ENCODE assay signal across 8 cellular contexts in genomic region chr12:110531741-110532333, GRCh38. TPM values are rescaled to one million over a fixed set of nuclear protein-coding genes. Genes with fewer than 3 reads are reported as not detected.
DNase-seq lines count a peak whose midpoint lies in the region; ATAC-seq, FAIRE-seq and TF ChIP-seq lines count a peak whose summit lies in the region.

No MANE protein-coding gene starts in this region.

- no peak overlapping the region for H4K5ac ChIP-seq in IMR-90 (ENCODE audit: low read depth, low read length)

- H3K14ac ChIP-seq in IMR-90 (replicated peaks; ENCODE audit: low read depth, low read length): no peak overlapping the region

- POLR2A ChIA-PET in IMR-90 (lab: Charles Lee; ENCODE audit: unreplicated experiment): no interaction called here

- H3K9me3 ChIP-seq in IMR-90 (ENCODE audit: control insufficient read depth, insufficient read depth, low read length): no peaks in the 10 kb centered on the region

- dilution Hi-C loops in IMR-90 (cut with HindIII; ENCODE audit: low sequenced_read_pairs, unreplicated experiment): no loop called here

- no peak overlapping the region for H3K27ac ChIP-seq in IMR-90 (ENCODE audit: insufficient read depth, low read length)

- no peak overlapping the region for H3K9ac ChIP-seq in IMR-90 (ENCODE audit: low read depth, low read length)

- no peak overlapping the region for H2BK120ac ChIP-seq in IMR-90 (ENCODE audit: low read depth, low read length)

- DNase-seq in GM12892 (ENCODE audit: insufficient read length) (peak; percentile 23), IMR-90 (peak; percentile 53), fibroblast of mammary gland (ENCODE audit: low read depth) (peak; percentile 82), ureter (ENCODE audit: low spot score) (no peak), DMS53 (lab: John Stamatoyannopoulos, UW) (no peak), NCI-H446 (lab: John Stamatoyannopoulos, UW) (no peak)
- no peak for DNase-seq in stimulated activated naive CD4-positive, alpha-beta T cell (lab: John Stamatoyannopoulos, UW)

- peaks cover 8% of the 10 kb centered on the region for H3K36me3 ChIP-seq in IMR-90 (ENCODE audit: control insufficient read depth, insufficient read depth, low read length)

- peaks cover 10% of the 10 kb centered on the region for H3K4me1 ChIP-seq in IMR-90 (ENCODE audit: control insufficient read depth, insufficient read depth, low read length)

- no peak overlapping the region for H2BK20ac ChIP-seq in IMR-90 (ENCODE audit: low read depth, low read length)

- H3K9me1 ChIP-seq in IMR-90 (ENCODE audit: insufficient read depth, low read length): peaks cover 6% of the 10 kb centered on the region

- H4K91ac ChIP-seq in IMR-90 (ENCODE audit: insufficient read depth, low read depth, low read length): no peak overlapping the region

- no CpG with 5 or more reads among the region's 2 CpGs for WGBS in IMR-90 (ENCODE audit: extremely low coverage in 2 of 2, insufficient read length in 1 of 2), 2 experiments

- H3K4ac ChIP-seq in IMR-90 (ENCODE audit: low read depth, low read length): no peak overlapping the region

- no peak overlapping the region for H2AFZ ChIP-seq in IMR-90 (replicated peaks; ENCODE audit: low read length, poor library complexity)

- H2BK5ac ChIP-seq in IMR-90 (ENCODE audit: low read depth, low read length, poor library complexity, severe bottlenecking): no peak overlapping the region

- FAIRE-seq in GM12892 (lab: Jason Lieb, UNC): peak; percentile 98

- TF ChIP-seq RAD21 in IMR-90 (IDR thresholded peaks at IDR 0.05; ENCODE audit: low read length): no peak

- no peak overlapping the region for H2AK9ac ChIP-seq in IMR-90 (replicated peaks; ENCODE audit: low read depth, low read length, poor library complexity)

- no peak overlapping the region; the same call in 1 of the 2 replicates for H3K18ac ChIP-seq in IMR-90 (ENCODE audit: low read depth, low read length)

- peaks cover 8% of the 10 kb centered on the region; the same call in 1 of the 2 replicates for H4K20me1 ChIP-seq in IMR-90 (ENCODE audit: insufficient read depth, low read length)

- TF ChIP-seq CTCF in IMR-90 (conservative IDR thresholded peaks at IDR 0.05; ENCODE audit: low read depth, low read length): no peak
- no peak for TF ChIP-seq CTCF in fibroblast of mammary gland (conservative IDR thresholded peaks at IDR 0.05; ENCODE audit: control insufficient read depth, insufficient read depth, low read depth, low read length)

- no peaks in the 10 kb centered on the region for H3K27me3 ChIP-seq in IMR-90 (ENCODE audit: control insufficient read depth, insufficient read depth, low read length)

- H3K56ac ChIP-seq in IMR-90 (ENCODE audit: extremely low read depth, insufficient read depth, low read length): no peak overlapping the region

- intact Hi-C loops in IMR-90 (cut with micrococcal nuclease): no loop called here

- CTCF ChIA-PET in IMR-90 (lab: Yijun Ruan, JAX): no interaction called here

- TF ChIP-seq POLR2A in GM12892 (IDR thresholded peaks at IDR 0.05; ENCODE audit: low read depth, low read length) (no peak; the same call in 1 of the 2 replicates), IMR-90 (IDR thresholded peaks at IDR 0.05; ENCODE audit: low read depth, low read length) (no peak)

- no peak overlapping the region; the same call in 2 of the 3 replicates for H2BK15ac ChIP-seq in IMR-90 (ENCODE audit: low read depth, low read length)

- peak; percentile 71 for ATAC-seq in GM21526 (IDR thresholded peaks at IDR 0.05; ENCODE audit: low FRiP score, unreplicated experiment)
- peak; percentile 66 for ATAC-seq in IMR-90 (ENCODE audit: low read depth)

- peaks cover 23 to 26% of the 10 kb centered on the region in 2 experiments for H3K79me1 ChIP-seq in IMR-90 (ENCODE audit: low read depth in 1 of 2, low read length in 2 of 2)

- H3K23ac ChIP-seq in IMR-90 (ENCODE audit: low read depth, low read length): no peak overlapping the region

- BruUV-seq in IMR-90 (replicated peaks; lab: Mats Ljungman, UMichigan): no TSS peak

- H3K4me2 ChIP-seq in IMR-90 (ENCODE audit: low read depth, low read length): no peak overlapping the region; the same call in 1 of the 2 replicates

- no peak overlapping the region for H4K8ac ChIP-seq in IMR-90 (ENCODE audit: low read depth in 2 of 2, low read length in 2 of 2)

- in situ Hi-C loops in IMR-90 (cut with MboI; ENCODE audit: low sequenced_read_pairs): no loop called here

- 0 out of 2 replicates have a peak overlapping the region, but pooled peaks have one; percentile 65 for H2AK5ac ChIP-seq in IMR-90 (ENCODE audit: low read depth, low read length)

- no peak overlapping the region for H3K4me3 ChIP-seq in IMR-90 (ENCODE audit: insufficient read depth, low read depth, low read length)
- no peak overlapping the region for H3K4me3 ChIP-seq in fibroblast of mammary gland (ENCODE audit: control insufficient read depth, low read depth, low read length)

TF ChIP-seq in IMR-90, 13 proteins besides CTCF, POLR2A, EP300 and RAD21:
- TF ChIP-seq USF2 (IDR thresholded peaks at IDR 0.05; ENCODE audit: low read depth, low read length) (no peak), FOS (IDR thresholded peaks at IDR 0.05; ENCODE audit: low read depth, low read length) (peak; percentile 30; the same call in 1 of the 2 replicates)

RNA-seq across cellular contexts. Expression of gene RAD9B, which starts 29.7 kb away (rescaled TPM):
- 1.1 TPM for polyA plus RNA-seq in GM12892 (2012; ENCODE audit: missing spikeins)
- total RNA-seq in IMR-90 (2012; rRNA removed) (0.18 and 0.56 TPM in 2 replicates), ureter (0.57 TPM)
- polyA plus RNA-seq in IMR-90 (2012; rRNA removed): 0.09 TPM in 2 replicates
- polyA plus RNA-seq in IMR-90 (2012; cell fraction: cytosol; rRNA removed): 0.03 and 0.05 TPM in 2 replicates
- 0.14 and 0.18 TPM in 2 replicates for polyA plus RNA-seq in IMR-90 (2012; cell fraction: nucleus; rRNA removed; ENCODE audit: low replicate concordance)

RNA-seq across cellular contexts. Expression of gene VPS29, which starts 29.9 kb away (rescaled TPM):
- 142 TPM for polyA plus RNA-seq in GM12892 (2012; ENCODE audit: missing spikeins)
- 102 and 150 TPM in 2 replicates for total RNA-seq in IMR-90 (2012; rRNA removed)
- polyA plus RNA-seq in IMR-90 (2012; rRNA removed): 116 and 122 TPM in 2 replicates
- 34.1 and 39.8 TPM in 2 replicates for polyA plus RNA-seq in IMR-90 (2012; cell fraction: cytosol; rRNA removed)
- 19.2 and 229 TPM in 2 replicates for polyA plus RNA-seq in IMR-90 (2012; cell fraction: nucleus; rRNA removed; ENCODE audit: low replicate concordance)
- 120 TPM for total RNA-seq in ureter

RNA-seq across cellular contexts. Expression of gene PPTC7, which starts 51.3 kb away (rescaled TPM):
- 31.2 TPM for polyA plus RNA-seq in GM12892 (2012; ENCODE audit: missing spikeins)
- total RNA-seq in IMR-90 (2012; rRNA removed) (4.1 and 4.7 TPM in 2 replicates), ureter (26.1 TPM)
- polyA plus RNA-seq in IMR-90 (2012; rRNA removed): 5.9 and 6.8 TPM in 2 replicates
- 1.7 and 1.9 TPM in 2 replicates for polyA plus RNA-seq in IMR-90 (2012; cell fraction: cytosol; rRNA removed)
- 1.8 and 7.3 TPM in 2 replicates for polyA plus RNA-seq in IMR-90 (2012; cell fraction: nucleus; rRNA removed; ENCODE audit: low replicate concordance)

Comparison
In these comparisons a context has a peak if more than half of its experiments do, and no peak if none do; other contexts are left out.
1. DNase-seq: peak in GM12892 (single experiment), IMR-90 (single experiment) and fibroblast of mammary gland (single experiment); none in ureter (single experiment), DMS53 (single experiment), stimulated activated naive CD4-positive, alpha-beta T cell (0 of 6) and NCI-H446 (0 of 2).